In genomic region chrX:123408856-123409737, GRCh38 we compare ENCODE assay signal across 13 cellular contexts.
DNase-seq lines count a peak whose midpoint lies in the region; ATAC-seq lines count a peak whose summit lies in the region.
"Had no signal": no experiment of that assay in that cellular context is flagged by ENCODE, and none has a peak within 500 bp of the region (broad histone marks: within the 10 kb centered on the region; RNA-seq: fewer than 3 reads in every experiment).

No MANE protein-coding gene starts in this region.

- no peak overlapping the region for H2BK5ac ChIP-seq in mesendoderm (ENCODE audit: low read length)

- H3K4me3 ChIP-seq in mesendoderm (ENCODE audit: low read length), result no peak overlapping the region

- H3K27ac Mint-ChIP-seq in activated T-cell treated with anti-CD3 and anti-CD28 coated beads, Interleukin-2, amount 50 U/mL, for 72 hours, result peak overlapping the region; percentile 73
- H3K27ac Mint-ChIP-seq: activated naive CD4-positive, alpha-beta T cell treated with anti-CD3 and anti-CD28 coated beads, Interleukin-2, amount 50 U/mL, for 24 hours; endodermal cell had no signal

- no peak overlapping the region for H3K4me2 ChIP-seq in mesendoderm (ENCODE audit: low read length)

- H3K23ac ChIP-seq in mesendoderm (ENCODE audit: low read length), result no peak overlapping the region

- no peaks in the 10 kb centered on the region for H3K4me1 ChIP-seq in mesendoderm (ENCODE audit: control insufficient read depth, low read depth, low read length)

- no peaks in the 10 kb centered on the region for H3K79me1 ChIP-seq in mesendoderm (ENCODE audit: low read length)

- H2AK5ac ChIP-seq in mesendoderm (ENCODE audit: low read length), result no peak overlapping the region

- H3K4ac ChIP-seq in mesendoderm (ENCODE audit: low read depth, low read length), result no peak overlapping the region

- no peak overlapping the region for H3K9ac ChIP-seq in mesendoderm (ENCODE audit: low read length)

- H4K8ac ChIP-seq in mesendoderm (ENCODE audit: low read depth, low read length), result no peak overlapping the region

- no peak for ATAC-seq in activated T-cell treated with anti-CD3 and anti-CD28 coated beads, Interleukin-2, amount 50 U/mL, for 72 hours (replicated peaks in 1 of 2)
- ATAC-seq in HG02571 (IDR thresholded peaks at IDR 0.05; ENCODE audit: unreplicated experiment), result peak; percentile 42

- no peaks in the 10 kb centered on the region for H3K36me3 ChIP-seq in mesendoderm (ENCODE audit: control insufficient read depth, insufficient read depth, low read length)

- no peaks in the 10 kb centered on the region for H3K27me3 ChIP-seq in mesendoderm (ENCODE audit: insufficient read depth, low read length, poor library complexity)

- peaks cover 22% of the 10 kb centered on the region for H3K27me3 Mint-ChIP-seq in activated T-cell treated with anti-CD3 and anti-CD28 coated beads, Interleukin-2, amount 50 U/mL, for 72 hours (ENCODE audit: low read depth)
- H3K27me3 Mint-ChIP-seq: activated naive CD4-positive, alpha-beta T cell treated with anti-CD3 and anti-CD28 coated beads, Interleukin-2, amount 50 U/mL, for 24 hours had no signal

- no peak overlapping the region for H4K5ac ChIP-seq in mesendoderm (ENCODE audit: low read length)

- no peaks in the 10 kb centered on the region for H3K9me3 Mint-ChIP-seq in activated T-cell treated with anti-CD3 and anti-CD28 coated beads, Interleukin-2, amount 50 U/mL, for 72 hours
- H3K9me3 Mint-ChIP-seq: activated naive CD4-positive, alpha-beta T cell treated with anti-CD3 and anti-CD28 coated beads, Interleukin-2, amount 50 U/mL, for 24 hours had no signal

- no peak overlapping the region for H3K18ac ChIP-seq in mesendoderm (ENCODE audit: low read length)

- H3K56ac ChIP-seq in mesendoderm (ENCODE audit: low read length), result no peak overlapping the region

- no peaks in the 10 kb centered on the region for H3K36me3 Mint-ChIP-seq in activated T-cell treated with anti-CD3 and anti-CD28 coated beads, Interleukin-2, amount 50 U/mL, for 72 hours (ENCODE audit: insufficient read depth in 2 of 2)
- H3K36me3 Mint-ChIP-seq: activated naive CD4-positive, alpha-beta T cell treated with anti-CD3 and anti-CD28 coated beads, Interleukin-2, amount 50 U/mL, for 24 hours had no signal

- H3K27ac ChIP-seq in temporal lobe (ENCODE audit: low read depth, low read length) (peak overlapping the region; percentile 17), mesendoderm (ENCODE audit: low read depth, low read length) (no peak overlapping the region)
- H3K27ac ChIP-seq: 22Rv1 had no signal

- no peak for DNase-seq in activated T-cell treated with anti-CD3 and anti-CD28 coated beads, Interleukin-2, amount 50 U/mL, for 72 hours
- DNase-seq in activated T-cell treated with anti-CD3 and anti-CD28 coated beads, Interleukin-2, amount 50 U/mL, for 48 hours, result no peak
- DNase-seq in NCI-H524 (lab: John Stamatoyannopoulos, UW) (peak; percentile 23 to 58), mesendoderm (no peak), NCI-H2081 (lab: John Stamatoyannopoulos, UW) (no peak)
- no peak for DNase-seq in activated effector memory CD4-positive, alpha-beta T cell treated with Interleukin-2 at 50 U/mL for 16 hours
- DNase-seq: DND-41, endodermal cell, NCI-H2029 treated with DMSO at 0.1 percent for 48 hours had no signal

- no peaks in the 10 kb centered on the region for H3K79me2 ChIP-seq in mesendoderm (ENCODE audit: control insufficient read depth, insufficient read depth, low read length)

- H2BK15ac ChIP-seq in mesendoderm (replicated peaks; ENCODE audit: low read depth), result no peak overlapping the region

- no peak overlapping the region for H3K4me3 Mint-ChIP-seq in activated T-cell treated with anti-CD3 and anti-CD28 coated beads, Interleukin-2, amount 50 U/mL, for 72 hours
- H3K4me3 Mint-ChIP-seq: activated naive CD4-positive, alpha-beta T cell treated with anti-CD3 and anti-CD28 coated beads, Interleukin-2, amount 50 U/mL, for 24 hours; endodermal cell had no signal

- H3K4me1 Mint-ChIP-seq in activated T-cell treated with anti-CD3 and anti-CD28 coated beads, Interleukin-2, amount 50 U/mL, for 72 hours (ENCODE audit: low read depth), result no peaks in the 10 kb centered on the region
- H3K4me1 Mint-ChIP-seq: activated naive CD4-positive, alpha-beta T cell treated with anti-CD3 and anti-CD28 coated beads, Interleukin-2, amount 50 U/mL, for 24 hours; endodermal cell had no signal

- no peak overlapping the region for H2BK120ac ChIP-seq in mesendoderm (ENCODE audit: low read depth, low read length)

Comparison
In these comparisons a context has a peak if more than half of its experiments do, and no peak if none do; other contexts are left out.
1. DNase-seq: peak in NCI-H524 (2 of 2); none in activated T-cell treated with anti-CD3 and anti-CD28 coated beads, Interleukin-2, amount 50 U/mL, for 72 hours (0 of 2), activated T-cell treated with anti-CD3 and anti-CD28 coated beads, Interleukin-2, amount 50 U/mL, for 48 hours (0 of 2), mesendoderm (single experiment), activated effector memory CD4-positive, alpha-beta T cell treated with Interleukin-2 at 50 U/mL for 16 hours (single experiment) and NCI-H2081 (0 of 2).